10 cellular contexts compared by ENCODE assay signal in genomic region chr10:102815790-102816549, GRCh38. TPM values are rescaled to one million over a fixed set of nuclear protein-coding genes. Genes with fewer than 3 reads are reported as not detected.
DNase-seq lines count a peak whose midpoint lies in the region; ATAC-seq and TF ChIP-seq lines count a peak whose summit lies in the region.
"Had no signal": no experiment of that assay in that cellular context is flagged by ENCODE, and none has a peak within 500 bp of the region (broad histone marks: within the 10 kb centered on the region; RNA-seq: fewer than 3 reads in every experiment).

No MANE protein-coding gene starts in this region.

- H3K4me3 ChIP-seq in astrocyte of the cerebellum (ENCODE audit: low read depth, low read length) (no peak overlapping the region), smooth muscle cell (no peak overlapping the region)

- H4K8ac ChIP-seq in H9 (replicated peaks; ENCODE audit: insufficient read length, low read depth, low read length) = no peak overlapping the region

- no CpG with 5 or more reads among the region's 12 CpGs for WGBS in H9 (ENCODE audit: extremely low coverage, insufficient read length, low lambda C conversion rate)
- WGBS in smooth muscle cell (ENCODE audit: low lambda C conversion rate) = 70% methylated on average over 12 of the region's 12 CpGs

- no peak overlapping the region for H3K4ac ChIP-seq in H9 (ENCODE audit: low read depth, low read length)

- no peak overlapping the region for H3K18ac ChIP-seq in H9 (ENCODE audit: insufficient read length, low read depth, low read length)

- H3K4me1 ChIP-seq in H9 (ENCODE audit: insufficient read depth, low read length) = peaks cover 6% of the 10 kb centered on the region
- no peaks in the 10 kb centered on the region for H3K4me1 ChIP-seq in smooth muscle cell (ENCODE audit: low read depth)

- peak overlapping the region; percentile 60 to 90 (median 72) for H3K27ac Mint-ChIP-seq in H9
- H3K27ac Mint-ChIP-seq in immature natural killer cell = peak overlapping the region; percentile 77 to 97 (median 86)

- H3K27ac ChIP-seq in H9 (ENCODE audit: insufficient read length, low read depth, low read length) = no peak overlapping the region
- H3K27ac ChIP-seq in smooth muscle cell (ENCODE audit: low read depth) = peak overlapping the region; percentile 43

- H3K27me3 ChIP-seq in H9 (ENCODE audit: insufficient read depth, low read length) (no peaks in the 10 kb centered on the region), smooth muscle cell (ENCODE audit: low read depth) (no peaks in the 10 kb centered on the region)

- H3K79me1 ChIP-seq in H9 (ENCODE audit: insufficient read depth, low read depth, low read length, poor library complexity, severe bottlenecking) = no peaks in the 10 kb centered on the region

- H3K14ac ChIP-seq in H9 (ENCODE audit: insufficient read depth, low read length) = no peak overlapping the region; the same call in 1 of the 2 replicates

- no peak overlapping the region for H2BK15ac ChIP-seq in H9 (ENCODE audit: low read depth, low read length)

- no peak overlapping the region for H4K91ac ChIP-seq in H9 (ENCODE audit: insufficient read length, low read depth, low read length)

- H4K20me1 ChIP-seq in H9 (ENCODE audit: control insufficient read depth, insufficient read depth, insufficient read length) (no peaks in the 10 kb centered on the region), smooth muscle cell (ENCODE audit: low read depth) (peaks cover 5% of the 10 kb centered on the region)

- H3K9ac ChIP-seq in H9 (ENCODE audit: extremely low read depth, insufficient read length, low read length) (peak overlapping the region; percentile 3), smooth muscle cell (ENCODE audit: low read depth) (peak overlapping the region; percentile 31)

- no peak overlapping the region for H2BK20ac ChIP-seq in H9 (ENCODE audit: low read depth, low read length, poor library complexity, severe bottlenecking)

- H3T11ph ChIP-seq in H9 (ENCODE audit: low read length) = no peak overlapping the region

- H3F3A ChIP-seq in smooth muscle cell (ENCODE audit: low read depth) = peaks cover 8% of the 10 kb centered on the region

- in situ Hi-C loops in astrocyte of the cerebellum (cut with HindIII; ENCODE audit: low sequenced_read_pairs) = no loop called here

- no peak overlapping the region for H3K23ac ChIP-seq in H9 (ENCODE audit: insufficient read length, low read depth, low read length)

- H2BK120ac ChIP-seq in H9 (ENCODE audit: low read depth, low read length, poor library complexity, severe bottlenecking) = no peak overlapping the region

- H3K4me2 ChIP-seq in H9 (ENCODE audit: insufficient read depth, insufficient read length, low read length) (no peak overlapping the region), smooth muscle cell (peak overlapping the region; percentile 28)

- no peak overlapping the region for H4K5ac ChIP-seq in H9 (ENCODE audit: insufficient read length, low read depth, low read length)

- peaks cover 0 to 29% (median 17%) of the 10 kb centered on the region in 3 experiments; a peak in 5 of 7 replicates for H3K36me3 Mint-ChIP-seq in H9 (ENCODE audit: insufficient read depth in 1 of 3, low read depth in 3 of 3)
- peaks cover 7 to 24% (median 14%) of the 10 kb centered on the region in 3 donors for H3K36me3 Mint-ChIP-seq in immature natural killer cell

- TF ChIP-seq CTCF in H9 (conservative IDR thresholded peaks at IDR 0.05) = no peak
- no peak for TF ChIP-seq CTCF in astrocyte of the cerebellum (IDR thresholded peaks at IDR 0.05; ENCODE audit: low read depth, low read length, missing control alignments)
- TF ChIP-seq CTCF in smooth muscle cell (IDR thresholded peaks at IDR 0.05; ENCODE audit: borderline replicate concordance, insufficient read depth, poor library complexity, severe bottlenecking) = no peak

- no peaks in the 10 kb centered on the region for H3K36me3 ChIP-seq in smooth muscle cell (ENCODE audit: low read depth)

- no peak overlapping the region for H3K4me3 Mint-ChIP-seq in H9
- H3K4me3 Mint-ChIP-seq in immature natural killer cell = peak overlapping the region; percentile 26 to 68 (median 61)

- no peaks in the 10 kb centered on the region for H3K79me2 ChIP-seq in H9 (ENCODE audit: insufficient read depth, low read length)
- H3K79me2 ChIP-seq in smooth muscle cell (ENCODE audit: low read depth) = no peaks in the 10 kb centered on the region

- DNase-seq in H9 = no peak
- DNase-seq in astrocyte of the cerebellum (ENCODE audit: low read depth) = peak; percentile 79
- DNase-seq in immature natural killer cell = peak; percentile 24 to 36 (median 28)
- no peak for DNase-seq in smooth muscle cell (lab: John Stamatoyannopoulos, UW; ENCODE audit: unreplicated experiment)
- DNase-seq in 8988T = no peak
- DNase-seq in NCI-H2196 (lab: John Stamatoyannopoulos, UW; ENCODE audit: unreplicated experiment) = no peak
- no peak for DNase-seq in NCI-H1105 (lab: John Stamatoyannopoulos, UW)

- H3K9me3 ChIP-seq in H9 (ENCODE audit: control insufficient read depth, low read depth, low read length) (no peaks in the 10 kb centered on the region), smooth muscle cell (replicated peaks; ENCODE audit: low read depth) (no peaks in the 10 kb centered on the region)

- H2AK5ac ChIP-seq in H9 (ENCODE audit: insufficient read length, low read length) = no peak overlapping the region

- H3K4me1 Mint-ChIP-seq in H9 = peaks cover 14 to 15% of the 10 kb centered on the region in 2 experiments
- H3K4me1 Mint-ChIP-seq in immature natural killer cell = peaks cover 43 to 69% of the 10 kb centered on the region in 2 donors

- ATAC-seq in HG02623 (IDR thresholded peaks at IDR 0.05; ENCODE audit: unreplicated experiment) = no peak

- no peaks in the 10 kb centered on the region for H3K27me3 Mint-ChIP-seq in H9 (ENCODE audit: low read depth)
- peaks cover 0 to 2% (median 0%) of the 10 kb centered on the region in 3 donors for H3K27me3 Mint-ChIP-seq in immature natural killer cell (ENCODE audit: low read depth in 3 of 3)

- H2BK5ac ChIP-seq in H9 (ENCODE audit: insufficient read length, low read length) = no peak overlapping the region

- no peak overlapping the region for H2AFZ ChIP-seq in H9 (ENCODE audit: low read length)
- no peak overlapping the region for H2AFZ ChIP-seq in smooth muscle cell (ENCODE audit: low read depth)

- H3K56ac ChIP-seq in H9 (ENCODE audit: insufficient read length, low read depth, low read length) = no peak overlapping the region

- no peak overlapping the region for H2BK12ac ChIP-seq in H9 (ENCODE audit: insufficient read length, low read depth, low read length)

- H3K23me2 ChIP-seq in H9 (ENCODE audit: insufficient read length, low read depth, low read length, poor library complexity, severe bottlenecking) = no peaks in the 10 kb centered on the region

- H3K9me3 Mint-ChIP-seq in H9 (no peaks in the 10 kb centered on the region), immature natural killer cell (no peaks in the 10 kb centered on the region)

RNA-seq across cellular contexts. Expression of gene CYP17A1, which starts 21.2 kb away (rescaled TPM):
- not detected in 2 replicates for total RNA-seq in H9 (2021)
- under 1 TPM in 1 of 3 donors, not detected in 2; 0.12 TPM for polyA plus RNA-seq in immature natural killer cell
- not detected in 2 replicates for total RNA-seq in smooth muscle cell
- polyA plus RNA-seq in smooth muscle cell = not detected in 2 replicates
- total RNA-seq: mononuclear cell; T-helper 1 cell treated with Interleukin-12 subunit alpha and Interleukin-12 subunit beta and Interleukin-4 antibody, amounts not matched to agents 30 ng/mL and 1 ng/mL, for 36 hours had no signal

RNA-seq across cellular contexts. Expression of gene BORCS7, which starts 38.1 kb away (rescaled TPM):
- total RNA-seq in H9 (2021) = 6.5 and 7.0 TPM in 2 replicates
- polyA plus RNA-seq in immature natural killer cell = 10 to 100 TPM; 36.9 to 64.3 (median 51.8) TPM
- total RNA-seq in smooth muscle cell = 18.3 and 35.7 TPM in 2 replicates
- polyA plus RNA-seq in smooth muscle cell = 9.3 and 11.5 TPM in 2 replicates

RNA-seq across cellular contexts. Expression of gene AS3MT, which starts 53.3 kb away (rescaled TPM):
- total RNA-seq in H9 (2021) = 16.4 and 16.5 TPM in 2 replicates
- under 1 TPM in 1 of 3 donors, not detected in 2; 0.30 TPM for polyA plus RNA-seq in immature natural killer cell
- 3.7 and 4.2 TPM in 2 replicates for total RNA-seq in smooth muscle cell
- 1.7 and 2.2 TPM in 2 replicates for polyA plus RNA-seq in smooth muscle cell
- total RNA-seq: T-helper 1 cell treated with Interleukin-12 subunit alpha and Interleukin-12 subunit beta and Interleukin-4 antibody, amounts not matched to agents 30 ng/mL and 1 ng/mL, for 36 hours had no signal

Comparison
In these comparisons a context has a peak if more than half of its experiments do, and no peak if none do; other contexts are left out.
1. DNase-seq: peak in astrocyte of the cerebellum (single experiment) and immature natural killer cell (3 of 3); none in H9 (single experiment), smooth muscle cell (single experiment), 8988T (single experiment), NCI-H2196 (single experiment) and NCI-H1105 (single experiment).
2. H3K4me3 Mint-ChIP-seq: peak in immature natural killer cell (5 of 5); none in H9 (0 of 2).